ENCODE assay signal across 16 cellular contexts in genomic region chr16:28298511-28298878, GRCh38. TPM values are rescaled to one million over a fixed set of nuclear protein-coding genes. Genes with fewer than 3 reads are reported as not detected.
DNase-seq lines count a peak whose midpoint lies in the region; ATAC-seq and TF ChIP-seq lines count a peak whose summit lies in the region.
"Had no signal": no experiment of that assay in that cellular context is flagged by ENCODE, and none has a peak within 500 bp of the region (broad histone marks: within the 10 kb centered on the region; RNA-seq: fewer than 3 reads in every experiment).

No MANE protein-coding gene starts in this region.

- no peaks in the 10 kb centered on the region for H3K27me3 ChIP-seq in HUES64 (ENCODE audit: insufficient read depth, low read length)
- H3K27me3 ChIP-seq in WERI-Rb-1 (ENCODE audit: insufficient read depth, low read depth, severe bottlenecking), result no peaks in the 10 kb centered on the region
- H3K27me3 ChIP-seq in naive thymus-derived CD4-positive, alpha-beta T cell (ENCODE audit: control insufficient read depth in 2 of 2, insufficient read depth in 2 of 2, low read length in 2 of 2), result no peaks in the 10 kb centered on the region
- H3K27me3 ChIP-seq in effector memory CD4-positive, alpha-beta T cell (replicated peaks; ENCODE audit: control insufficient read depth, insufficient read depth, low read length, poor library complexity, severe bottlenecking), result no peaks in the 10 kb centered on the region
- H3K27me3 ChIP-seq: BLaER1 treated with 17β-estradiol and CSF1 and Interleukin-3, amounts not matched to agents 10 nM and 100 nM; pancreas had no signal

- peak overlapping the region in 7 of 9 donors; percentile 16 to 92 (median 87) for H3K27ac Mint-ChIP-seq in naive thymus-derived CD4-positive, alpha-beta T cell
- H3K27ac Mint-ChIP-seq in activated CD4-positive, alpha-beta memory T cell treated with anti-CD3 and anti-CD28 coated beads, Interleukin-2, amount 10 ng/mL, durations not matched to agents 7 days and 5 days, result no peak overlapping the region
- H3K27ac Mint-ChIP-seq: activated T-helper 2 cell treated with anti-CD3 and anti-CD28 coated beads, Interferon-gamma antibody, Interleukin-2, Interleukin-4, amounts not matched to agents 10 μg/mL and 5 μg/mL and 100 μg/mL, durations not matched to agents 14 hours and 24 hours and 36 hours had no signal

- intact Hi-C loops in naive thymus-derived CD4-positive, alpha-beta T cell (cut with micrococcal nuclease), result no loop called here

- POLR2A ChIA-PET in naive thymus-derived CD4-positive, alpha-beta T cell (lab: Charles Lee), result interaction anchor here (1.2 to 12.2 kb wide), 4 partner anchors 11 to 80 kb away, joined by 3 to 205 read pairs (median 6); no protein-coding TSS in a partner anchor
- POLR2A ChIA-PET in activated CD4-positive, alpha-beta memory T cell treated with anti-CD3 and anti-CD28 coated beads, Interleukin-2, amount 10 ng/mL, durations not matched to agents 7 days and 5 days (lab: Charles Lee), result interaction anchor here (1.2 to 3.3 kb wide), 2 partner anchors 11 to 18 kb away, joined by 3 to 20 read pairs; no protein-coding TSS in a partner anchor

- WGBS in HUES64, result 33% methylated on average over 4 of the region's 4 CpGs

- H3K4me1 Mint-ChIP-seq in naive thymus-derived CD4-positive, alpha-beta T cell, result peaks cover 42 to 91% (median 78%) of the 10 kb centered on the region in 7 donors
- H3K4me1 Mint-ChIP-seq in activated CD4-positive, alpha-beta memory T cell treated with anti-CD3 and anti-CD28 coated beads, Interleukin-2, amount 10 ng/mL, durations not matched to agents 7 days and 5 days, result peaks cover 48% of the 10 kb centered on the region

- 0 out of 2 replicates have a peak, but pooled peaks have one; percentile 2 for TF ChIP-seq CTCF in WERI-Rb-1 (IDR thresholded peaks at IDR 0.05; ENCODE audit: low read depth, low read length)

- peak overlapping the region in 9 of 10 donors; percentile 44 to 83 (median 73) for H3K4me3 Mint-ChIP-seq in naive thymus-derived CD4-positive, alpha-beta T cell
- no peak overlapping the region for H3K4me3 Mint-ChIP-seq in activated CD4-positive, alpha-beta memory T cell treated with anti-CD3 and anti-CD28 coated beads, Interleukin-2, amount 10 ng/mL, durations not matched to agents 7 days and 5 days

- peak; percentile 35 for DNase-seq in DMS153 treated with DMSO at 0.1 percent for 48 hours (lab: John Stamatoyannopoulos, UW; ENCODE audit: unreplicated experiment)
- DNase-seq in WERI-Rb-1, result peak; percentile 76
- no peak for DNase-seq in naive thymus-derived CD4-positive, alpha-beta T cell
- no peak for DNase-seq in activated CD4-positive, alpha-beta memory T cell treated with anti-CD3 and anti-CD28 coated beads, Interleukin-2, amount 10 ng/mL, durations not matched to agents 7 days and 5 days
- no peak for DNase-seq in KG1 (lab: John Stamatoyannopoulos, UW)
- DNase-seq in effector memory CD4-positive, alpha-beta T cell, result no peak
- DNase-seq: activated CD8-positive, alpha-beta memory T cell treated with anti-CD3 and anti-CD28 coated beads for 24 hours; erythroblast; NCI-H1930; pancreas had no signal

- no peak for ATAC-seq in naive thymus-derived CD4-positive, alpha-beta T cell
- ATAC-seq: GM12878, pancreas had no signal

- H3K36me3 Mint-ChIP-seq in naive thymus-derived CD4-positive, alpha-beta T cell, result peaks cover 0 to 20% (median 10%) of the 10 kb centered on the region in 5 donors
- peaks cover 10% of the 10 kb centered on the region for H3K36me3 Mint-ChIP-seq in activated CD4-positive, alpha-beta memory T cell treated with anti-CD3 and anti-CD28 coated beads, Interleukin-2, amount 10 ng/mL, durations not matched to agents 7 days and 5 days (ENCODE audit: low read depth)

- H3K4me3 ChIP-seq in HUES64 (ENCODE audit: low read length) (no peak overlapping the region), WERI-Rb-1 (ENCODE audit: low read depth, low read length) (no peak overlapping the region)
- H3K4me3 ChIP-seq in naive thymus-derived CD4-positive, alpha-beta T cell (ENCODE audit: low read length), result no peak overlapping the region
- H3K4me3 ChIP-seq in effector memory CD4-positive, alpha-beta T cell (ENCODE audit: insufficient read depth, low read depth, low read length, poor library complexity, severe bottlenecking), result no peak overlapping the region
- H3K4me3 ChIP-seq: BLaER1 treated with 17β-estradiol and CSF1 and Interleukin-3, amounts not matched to agents 10 nM and 100 nM; GM12878; pancreas; SJSA1; thoracic aorta had no signal

- H3K9ac ChIP-seq in HUES64 (ENCODE audit: low read depth, low read length), result no peak overlapping the region

- no peaks in the 10 kb centered on the region for H3K9me3 Mint-ChIP-seq in naive thymus-derived CD4-positive, alpha-beta T cell
- no peaks in the 10 kb centered on the region for H3K9me3 Mint-ChIP-seq in activated CD4-positive, alpha-beta memory T cell treated with anti-CD3 and anti-CD28 coated beads, Interleukin-2, amount 10 ng/mL, durations not matched to agents 7 days and 5 days
- H3K9me3 Mint-ChIP-seq: activated T-helper 2 cell treated with anti-CD3 and anti-CD28 coated beads, Interferon-gamma antibody, Interleukin-2, Interleukin-4, amounts not matched to agents 10 μg/mL and 5 μg/mL and 100 μg/mL, durations not matched to agents 14 hours and 24 hours and 36 hours had no signal

- H3K9me3 ChIP-seq in HUES64 (ENCODE audit: insufficient read depth, low read depth, low read length) (no peaks in the 10 kb centered on the region), WERI-Rb-1 (ENCODE audit: severe bottlenecking) (no peaks in the 10 kb centered on the region)
- no peaks in the 10 kb centered on the region for H3K9me3 ChIP-seq in naive thymus-derived CD4-positive, alpha-beta T cell (ENCODE audit: control insufficient read depth in 2 of 3, low read length in 3 of 3)
- no peaks in the 10 kb centered on the region for H3K9me3 ChIP-seq in effector memory CD4-positive, alpha-beta T cell (ENCODE audit: control insufficient read depth, low read length)
- H3K9me3 ChIP-seq: BLaER1 treated with 17β-estradiol and CSF1 and Interleukin-3, amounts not matched to agents 10 nM and 100 nM; pancreas; SJSA1; thoracic aorta had no signal

- CTCF ChIA-PET in naive thymus-derived CD4-positive, alpha-beta T cell (lab: Charles Lee), result interaction anchor here (1.0 to 2.2 kb wide), 4 partner anchors 18 to 23 kb away, joined by 3 to 9 read pairs (median 4); no protein-coding TSS in a partner anchor
- CTCF ChIA-PET in activated CD4-positive, alpha-beta memory T cell treated with anti-CD3 and anti-CD28 coated beads, Interleukin-2, amount 10 ng/mL, durations not matched to agents 7 days and 5 days (lab: Charles Lee), result interaction anchor here (1.3 to 2.1 kb wide), 4 partner anchors 10 to 86 kb away, joined by 3 to 18 read pairs (median 4); partner anchors contain the start of gene XPO6

- H3K27ac ChIP-seq in HUES64 (ENCODE audit: low read depth, low read length), result peak overlapping the region; percentile 50; the same call in 1 of the 2 replicates
- H3K27ac ChIP-seq in WERI-Rb-1, result peak overlapping the region; percentile 36; the same call in 1 of the 2 replicates
- H3K27ac ChIP-seq in naive thymus-derived CD4-positive, alpha-beta T cell (ENCODE audit: low read depth, low read length), result no peak overlapping the region
- no peak overlapping the region for H3K27ac ChIP-seq in effector memory CD4-positive, alpha-beta T cell (ENCODE audit: insufficient read depth, low read length, poor library complexity, severe bottlenecking)
- H3K27ac ChIP-seq: BLaER1 treated with 17β-estradiol and CSF1 and Interleukin-3, amounts not matched to agents 10 nM and 100 nM; pancreas; SJSA1; thoracic aorta had no signal

- H3K36me3 ChIP-seq in HUES64 (ENCODE audit: insufficient read depth, low read length), result peaks cover 31% of the 10 kb centered on the region
- H3K36me3 ChIP-seq in WERI-Rb-1, result peaks cover 26% of the 10 kb centered on the region
- peaks cover 0 to 18% (median 0%) of the 10 kb centered on the region in 3 experiments for H3K36me3 ChIP-seq in naive thymus-derived CD4-positive, alpha-beta T cell (ENCODE audit: control insufficient read depth in 2 of 3, insufficient read depth in 3 of 3, low read length in 3 of 3)
- H3K36me3 ChIP-seq in effector memory CD4-positive, alpha-beta T cell (ENCODE audit: control insufficient read depth, insufficient read depth, low read length), result no peaks in the 10 kb centered on the region
- H3K36me3 ChIP-seq: pancreas, SJSA1, thoracic aorta had no signal

- H3K4me1 ChIP-seq in HUES64 (ENCODE audit: insufficient read depth, low read length), result peaks cover 8% of the 10 kb centered on the region; the same call in 1 of the 2 replicates
- peaks cover 61 to 62% of the 10 kb centered on the region in 2 donors for H3K4me1 ChIP-seq in naive thymus-derived CD4-positive, alpha-beta T cell (ENCODE audit: control insufficient read depth in 2 of 2, insufficient read depth in 2 of 2, low read length in 2 of 2)
- peaks cover 50% of the 10 kb centered on the region for H3K4me1 ChIP-seq in effector memory CD4-positive, alpha-beta T cell (ENCODE audit: control insufficient read depth, insufficient read depth, low read length, poor library complexity, severe bottlenecking)
- H3K4me1 ChIP-seq: pancreas, SJSA1 had no signal

- H3K27me3 Mint-ChIP-seq in naive thymus-derived CD4-positive, alpha-beta T cell, result peaks cover 0 to 20% (median 0%) of the 10 kb centered on the region in 5 donors
- H3K27me3 Mint-ChIP-seq in activated CD4-positive, alpha-beta memory T cell treated with anti-CD3 and anti-CD28 coated beads, Interleukin-2, amount 10 ng/mL, durations not matched to agents 7 days and 5 days, result peaks cover 18% of the 10 kb centered on the region

RNA-seq across cellular contexts. Expression of gene SBK1, which starts 6.2 kb away (rescaled TPM):
- polyA plus RNA-seq in HUES64 (2013, experiment 1 of 2), result 37.8 TPM
- 43.9 TPM for polyA plus RNA-seq in HUES64 (2013, experiment 2 of 2)
- 10 to 100 TPM in 4 of 5 experiments, 1 to 10 TPM in 1; 6.0 to 19.9 (median 17.9) TPM for total RNA-seq in naive thymus-derived CD4-positive, alpha-beta T cell
- polyA plus RNA-seq in naive thymus-derived CD4-positive, alpha-beta T cell, result 10 to 100 TPM in 1 of 2 donors, 1 to 10 TPM in 1; 4.2 to 10.0 TPM
- total RNA-seq in activated CD4-positive, alpha-beta memory T cell treated with anti-CD3 and anti-CD28 coated beads, Interleukin-2, amount 10 ng/mL, durations not matched to agents 7 days and 5 days, result 1 to 10 TPM; 9.8 TPM
- total RNA-seq: SJSA1 had no signal

Comparison
In these comparisons a context has a peak if more than half of its experiments do, and no peak if none do; other contexts are left out.
1. DNase-seq: peak in DMS153 treated with DMSO at 0.1 percent for 48 hours (single experiment) and WERI-Rb-1 (single experiment); none in naive thymus-derived CD4-positive, alpha-beta T cell (0 of 9), activated CD4-positive, alpha-beta memory T cell treated with anti-CD3 and anti-CD28 coated beads, Interleukin-2, amount 10 ng/mL, durations not matched to agents 7 days and 5 days (single experiment), KG1 (single experiment) and effector memory CD4-positive, alpha-beta T cell (0 of 3).
2. H3K27ac ChIP-seq: peak in HUES64 (single experiment) and WERI-Rb-1 (single experiment); none in naive thymus-derived CD4-positive, alpha-beta T cell (single experiment) and effector memory CD4-positive, alpha-beta T cell (single experiment).